Comparison of ENCODE assay signal across 9 cellular contexts in genomic region chr18:62324917-62325805, GRCh38. TPM values are rescaled to one million over a fixed set of nuclear protein-coding genes. Genes with fewer than 3 reads are reported as not detected.
A peak's percentile ranks its signal among the peaks of the same experiment; 100 is the strongest.
DNase-seq lines count a peak whose midpoint lies in the region; ATAC-seq and TF ChIP-seq lines count a peak whose summit lies in the region.
"Had no signal": no experiment of that assay in that cellular context is flagged by ENCODE, and none has a peak within 500 bp of the region (broad histone marks: within the 10 kb centered on the region; RNA-seq: fewer than 3 reads in every experiment).

TNFRSF11A (plus strand) TSS chr18:62325310; CDS start chr18:62325353, 43 bp downstream.

- peak; percentile 23 for DNase-seq in NCI-H1694 treated with DMSO at 0.1 percent for 48 hours (lab: John Stamatoyannopoulos, UW)
- no peak for DNase-seq in NCI-H1694 (lab: John Stamatoyannopoulos, UW)
- DNase-seq in NCI-H2196 treated with DMSO at 0.1 percent for 48 hours (lab: John Stamatoyannopoulos, UW; ENCODE audit: unreplicated experiment) = peak; percentile 31
- DNase-seq in activated CD8-positive, alpha-beta memory T cell treated with anti-CD3 and anti-CD28 coated beads, Interleukin-2, amount 50 U/mL, for 48 hours = peak; percentile 89
- peak; percentile 86 for DNase-seq in neural progenitor cell (ENCODE audit: low spot score)
- peak; percentile 83 for DNase-seq in upper lobe of right lung
- DNase-seq: DND-41 had no signal

- H3K4me3 Mint-ChIP-seq in neural progenitor cell = peak within 1 kb of the TSS; percentile 84

- H3K27ac Mint-ChIP-seq in neural progenitor cell = no peak within 1 kb of the TSS

- H3K9me3 ChIP-seq in neural progenitor cell (ENCODE audit: low read depth) (no peaks in the 10 kb centered on the region), upper lobe of right lung (no peaks in the 10 kb centered on the region)

- H2AFZ ChIP-seq in neural progenitor cell (replicated peaks) = peak within 1 kb of the TSS; percentile 95

- intact Hi-C loops in upper lobe of right lung (cut with DNase I) = no loop called here

- ATAC-seq in HG02852 (IDR thresholded peaks at IDR 0.05; ENCODE audit: unreplicated experiment) = peak; percentile 60
- ATAC-seq in esophagus mucosa = peak; percentile 88
- ATAC-seq in upper lobe of right lung = peak; percentile 94

- TF ChIP-seq CTCF in neural progenitor cell (IDR thresholded peaks at IDR 0.05) (peak; percentile 56), upper lobe of right lung (IDR thresholded peaks at IDR 0.05) (peak; percentile 10)

- H3K9ac ChIP-seq in neural progenitor cell = no peak within 1 kb of the TSS

- H3K4me2 ChIP-seq in neural progenitor cell = peak within 1 kb of the TSS; percentile 88

- H3K4me1 ChIP-seq in neural progenitor cell = peaks cover 21% of the 10 kb centered on the region
- peaks cover 34% of the 10 kb centered on the region for H3K4me1 ChIP-seq in upper lobe of right lung

- H3K27ac ChIP-seq in neural progenitor cell = no peak within 1 kb of the TSS
- no peak within 1 kb of the TSS for H3K27ac ChIP-seq in upper lobe of right lung

- no peaks in the 10 kb centered on the region for H3K36me3 Mint-ChIP-seq in neural progenitor cell

- H3K36me3 ChIP-seq in neural progenitor cell (no peaks in the 10 kb centered on the region), upper lobe of right lung (no peaks in the 10 kb centered on the region)

- peaks cover 30% of the 10 kb centered on the region for H3F3A ChIP-seq in neural progenitor cell (ENCODE audit: low read depth)

- peaks cover 63% of the 10 kb centered on the region for H3K27me3 ChIP-seq in neural progenitor cell
- H3K27me3 ChIP-seq in upper lobe of right lung = peaks cover 38% of the 10 kb centered on the region

- H4K20me1 ChIP-seq in neural progenitor cell (ENCODE audit: low read depth) = peaks cover 3% of the 10 kb centered on the region

- no peaks in the 10 kb centered on the region for H3K9me3 Mint-ChIP-seq in neural progenitor cell

- H3K4me3 ChIP-seq in neural progenitor cell (peak within 1 kb of the TSS; percentile 69), upper lobe of right lung (peak within 1 kb of the TSS; percentile 57)

- H3K27me3 Mint-ChIP-seq in neural progenitor cell (ENCODE audit: insufficient read depth, low read depth) = peaks cover 57% of the 10 kb centered on the region

- no peaks in the 10 kb centered on the region for H3K79me2 ChIP-seq in neural progenitor cell (ENCODE audit: low read depth)

- peaks cover 13% of the 10 kb centered on the region for H3K4me1 Mint-ChIP-seq in neural progenitor cell

RNA-seq across cellular contexts. Expression of gene TNFRSF11A, which starts in this region (rescaled TPM):
- total RNA-seq in esophagus mucosa (5.7 TPM), neural progenitor cell (ENCODE audit: low replicate concordance) (0.47 and 1.1 TPM in 2 replicates), upper lobe of right lung (2.5 TPM)
